ENCODE assay signal across 8 cellular contexts in the genomic region with DNA sequence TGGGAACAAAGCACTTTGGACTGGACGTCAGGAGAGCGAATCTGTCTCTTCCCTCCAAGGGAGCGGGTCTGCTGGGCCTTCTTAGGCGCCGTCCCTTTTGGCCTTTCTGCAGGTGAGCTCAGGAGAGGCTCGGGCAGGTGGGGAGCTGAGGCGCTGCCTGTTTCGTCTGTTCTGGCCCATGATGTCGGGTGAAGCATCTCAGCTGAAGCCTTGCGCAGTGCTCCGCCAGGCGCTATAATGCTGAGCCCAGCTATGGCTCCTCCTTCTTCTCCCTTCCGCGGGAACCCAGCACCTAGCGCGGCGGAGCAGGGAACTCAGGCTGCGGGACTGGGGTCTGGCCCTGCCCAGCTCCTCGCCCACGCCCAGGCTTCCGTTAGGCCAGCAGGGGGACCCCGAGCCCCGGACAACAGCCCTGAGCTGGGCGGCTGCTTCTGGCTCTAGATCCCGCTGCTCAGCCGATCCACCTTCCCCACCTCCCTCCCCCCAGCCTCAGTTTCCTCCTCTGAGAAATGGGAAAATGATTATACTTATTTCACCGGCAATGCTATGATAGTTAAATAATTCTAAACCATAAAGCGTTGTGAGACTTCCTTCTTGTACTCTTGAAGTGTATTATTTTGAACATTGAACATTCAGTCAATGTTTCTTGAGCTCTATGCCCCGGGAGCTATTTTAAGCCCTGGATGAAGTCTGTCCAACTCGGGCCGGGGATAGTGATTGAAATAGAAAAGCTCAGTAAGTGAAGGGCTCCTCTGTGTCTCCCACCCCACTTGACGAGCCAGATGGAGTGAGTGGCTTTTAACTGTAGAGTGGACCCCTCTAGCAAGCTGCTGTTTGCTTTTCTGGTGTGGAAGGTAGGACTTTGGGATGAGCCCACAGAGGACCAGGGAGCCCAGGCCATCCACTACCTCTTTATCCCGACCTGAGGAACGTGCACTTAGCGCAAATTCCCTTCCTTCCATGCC. TPM values are rescaled to one million over a fixed set of nuclear protein-coding genes. Genes with fewer than 3 reads are reported as not detected.
DNase-seq lines count a peak whose midpoint lies in the region; ATAC-seq, FAIRE-seq and TF ChIP-seq lines count a peak whose summit lies in the region.

No MANE protein-coding gene starts in this region.

- BruUV-seq in PC-9 (replicated peaks; lab: Mats Ljungman, UMichigan), result no TSS peak
- no TSS peak for BruUV-seq in mammary epithelial cell (replicated peaks; lab: Mats Ljungman, UMichigan)

- H4K20me1 ChIP-seq in PC-9 (ENCODE audit: insufficient read depth), result no peaks in the 10 kb centered on the region
- no peaks in the 10 kb centered on the region for H4K20me1 ChIP-seq in mammary epithelial cell (ENCODE audit: insufficient read depth, low read length)
- no peaks in the 10 kb centered on the region for H4K20me1 ChIP-seq in keratinocyte (ENCODE audit: control insufficient read depth, extremely low read depth, insufficient read depth, low read length)

- WGBS in mammary epithelial cell (ENCODE audit: low coverage, missing lambda C conversion rate), result 21% methylated on average over 26 of the region's 35 CpGs

- H3K27ac ChIP-seq in HL-60 (replicated peaks) (no peak overlapping the region), PC-9 (no peak overlapping the region), mammary epithelial cell (ENCODE audit: insufficient read depth, low read depth, low read length) (no peak overlapping the region), keratinocyte (ENCODE audit: control insufficient read depth, insufficient read depth, low read length) (no peak overlapping the region)

- no peaks in the 10 kb centered on the region for H3K9me3 ChIP-seq in PC-9 (ENCODE audit: insufficient read depth, low read depth)
- H3K9me3 ChIP-seq in mammary epithelial cell (replicated peaks; ENCODE audit: insufficient read depth, low read length), result no peaks in the 10 kb centered on the region
- H3K9me3 ChIP-seq in keratinocyte (ENCODE audit: control insufficient read depth, low read depth, low read length), result no peaks in the 10 kb centered on the region

- dilution Hi-C loops in mammary epithelial cell (cut with HindIII; ENCODE audit: low sequenced_read_pairs) (no loop called here), keratinocyte (cut with MboI; ENCODE audit: extremely low pct_ligation_motif_present, low sequenced_read_pairs) (no loop called here)

- H3K4me1 ChIP-seq in PC-9 (replicated peaks; ENCODE audit: insufficient read depth), result no peaks in the 10 kb centered on the region
- H3K4me1 ChIP-seq in mammary epithelial cell (ENCODE audit: insufficient read depth, low read length), result no peaks in the 10 kb centered on the region
- no peaks in the 10 kb centered on the region for H3K4me1 ChIP-seq in keratinocyte (ENCODE audit: control insufficient read depth, extremely low read depth, insufficient read depth, low read length)

- no peak overlapping the region for H3K4me2 ChIP-seq in PC-9
- H3K4me2 ChIP-seq in mammary epithelial cell (ENCODE audit: insufficient read depth, low read depth, low read length), result no peak overlapping the region
- no peak overlapping the region for H3K4me2 ChIP-seq in keratinocyte (ENCODE audit: control insufficient read depth, extremely low read depth, insufficient read depth, low read depth, low read length)

- no peaks in the 10 kb centered on the region for H3F3A ChIP-seq in PC-9 (ENCODE audit: insufficient read depth, low read depth)

- H3K79me2 ChIP-seq in PC-9 (ENCODE audit: low read depth), result no peaks in the 10 kb centered on the region
- H3K79me2 ChIP-seq in mammary epithelial cell (ENCODE audit: insufficient read depth, low read length), result no peaks in the 10 kb centered on the region
- H3K79me2 ChIP-seq in keratinocyte (ENCODE audit: control insufficient read depth, insufficient read depth, low read length), result no peaks in the 10 kb centered on the region

- TF ChIP-seq CTCF in HL-60 (IDR thresholded peaks at IDR 0.05; ENCODE audit: insufficient read depth, low read length) (peak; percentile 59), PC-9 (conservative IDR thresholded peaks at IDR 0.05) (peak; percentile 83), mammary epithelial cell (conservative IDR thresholded peaks at IDR 0.05 in 1 of 2, IDR thresholded peaks at IDR 0.05 in 1 of 2; ENCODE audit: extremely low read depth in 1 of 2, insufficient read depth in 1 of 2, low read depth in 1 of 2, low read length in 2 of 2) (peak; percentile 58 to 83), keratinocyte (optimal IDR thresholded peaks at IDR 0.05 in 1 of 3, IDR thresholded peaks at IDR 0.05 in 1 of 3, conservative IDR thresholded peaks at IDR 0.05 in 1 of 3; ENCODE audit: extremely low read depth in 1 of 3, insufficient read depth in 2 of 3, low read length in 3 of 3) (peak; percentile 45 to 85 (median 74))

- no peak for FAIRE-seq in keratinocyte (lab: Jason Lieb, UNC)

- CTCF ChIA-PET in PC-9 (lab: Charles Lee), result interaction anchor here (0.5 to 2.4 kb wide), 14 partner anchors 10 to 151 kb away, joined by 3 to 20 read pairs (median 4); partner anchors contain the start of gene ADORA1
- CTCF ChIA-PET in mammary epithelial cell (lab: Charles Lee; ENCODE audit: low non-redundant PET), result interaction anchor here (0.6 to 1.9 kb wide), 9 partner anchors 15 to 149 kb away, joined by 3 to 27 read pairs (median 7); partner anchors contain the start of gene PPFIA4

- no peaks in the 10 kb centered on the region for H3K36me3 ChIP-seq in PC-9 (ENCODE audit: low read depth)
- H3K36me3 ChIP-seq in mammary epithelial cell (ENCODE audit: insufficient read depth, low read length), result no peaks in the 10 kb centered on the region
- H3K36me3 ChIP-seq in keratinocyte (ENCODE audit: control insufficient read depth in 2 of 2, extremely low read depth in 1 of 2, insufficient read depth in 2 of 2, low read length in 2 of 2), result no peaks in the 10 kb centered on the region

- H3K4me3 ChIP-seq in HL-60 (replicated peaks; ENCODE audit: insufficient read depth, low read length), result no peak overlapping the region
- H3K4me3 ChIP-seq in PC-9, result no peak overlapping the region
- H3K4me3 ChIP-seq in mammary epithelial cell (replicated peaks in 1 of 3; ENCODE audit: insufficient read depth in 1 of 3, low read depth in 2 of 3, low read length in 3 of 3), result no peak overlapping the region
- H3K4me3 ChIP-seq in keratinocyte (ENCODE audit: control insufficient read depth in 2 of 3, extremely low read depth in 1 of 3, insufficient read depth in 2 of 3, low read depth in 1 of 3, low read length in 3 of 3), result no peak overlapping the region

- no peaks in the 10 kb centered on the region for H3K9me1 ChIP-seq in keratinocyte (ENCODE audit: control insufficient read depth, extremely low read depth, insufficient read depth, low read length)

- intact Hi-C loops in PC-9 (cut with micrococcal nuclease; ENCODE audit: unreplicated experiment) (loop anchor here (1.0 to 2.0 kb wide), 4 partner anchors 54 to 151 kb away; no protein-coding TSS in a partner anchor), mammary epithelial cell (cut with micrococcal nuclease) (loop anchor here (1.0 kb wide), 4 partner anchors 54 to 151 kb away; no protein-coding TSS in a partner anchor)

- H2AFZ ChIP-seq in PC-9 (no peak overlapping the region), mammary epithelial cell (ENCODE audit: low read depth, low read length) (peak overlapping the region; percentile 32), keratinocyte (ENCODE audit: control insufficient read depth, low read length) (no peak overlapping the region)

- in situ Hi-C loops in mammary epithelial cell (cut with MboI; ENCODE audit: low sequenced_read_pairs in 2 of 2), result no loop called here

- H3K9me2 ChIP-seq in PC-9 (ENCODE audit: insufficient read depth), result no peaks in the 10 kb centered on the region

- POLR2A ChIA-PET in PC-9 (lab: Charles Lee; ENCODE audit: unreplicated experiment), result no interaction called here

- DNase-seq in DMS 273 (lab: John Stamatoyannopoulos, UW; ENCODE audit: unreplicated experiment) (peak; percentile 91), HL-60 (ENCODE audit: low read depth in 1 of 2, low spot score in 1 of 2) (peak in 1 of 2 experiments; percentile 58), PC-9 (peak in 1 of 2 experiments; percentile 75), mammary epithelial cell (peak; percentile 43), keratinocyte (ENCODE audit: low read depth, low spot score) (no peak)
- DNase-seq in stimulated activated CD4-positive, alpha-beta T cell treated with anti-CD3 and anti-CD28 coated beads, TNF-alpha, amount 100 ng/mL, for 48 hours (ENCODE audit: low read depth in 3 of 3), result peak in 2 of 3 donors; percentile 9 to 28

- H3K9ac ChIP-seq in mammary epithelial cell (ENCODE audit: insufficient read depth, low read length) (no peak overlapping the region), keratinocyte (ENCODE audit: control insufficient read depth, extremely low read depth, insufficient read depth, low read length) (no peak overlapping the region)

- ATAC-seq in HG02970 (IDR thresholded peaks at IDR 0.05; ENCODE audit: low FRiP score, unreplicated experiment) (no peak), HG03442 (IDR thresholded peaks at IDR 0.05; ENCODE audit: unreplicated experiment) (no peak)

- H3K27me3 ChIP-seq in HL-60 (ENCODE audit: insufficient read depth, poor library complexity, severe bottlenecking) (peaks cover 8% of the 10 kb centered on the region), PC-9 (ENCODE audit: insufficient read depth, low read depth) (no peaks in the 10 kb centered on the region), mammary epithelial cell (ENCODE audit: insufficient read depth, low read length) (peaks cover 13% of the 10 kb centered on the region), keratinocyte (ENCODE audit: control insufficient read depth, extremely low read depth, insufficient read depth, low read length) (peaks cover 35% of the 10 kb centered on the region)

RNA-seq across cellular contexts. Expression of gene ADORA1, which starts 9.6 kb away (rescaled TPM):
- total RNA-seq in PC-9 (2021), result 5.9 and 8.3 TPM in 2 replicates
- 1 to 10 TPM in 1 of 2 donors, under 1 TPM in 1; 0.96 to 1.7 TPM for total RNA-seq in mammary epithelial cell
- 0.74 TPM for polyA plus RNA-seq in mammary epithelial cell
- not detected for polyA minus RNA-seq in mammary epithelial cell
- polyA plus RNA-seq in keratinocyte, result 0.07 to 0.10 TPM (median 0.09 TPM) in 3 replicates
- 0.31 TPM for polyA plus RNA-seq in keratinocyte (2011; ENCODE audit: low read depth)
- polyA plus RNA-seq in keratinocyte (2011; cell fraction: cytosol; rRNA removed), result 0.06 TPM in 1 of 2 replicates, not detected in the other
- polyA plus RNA-seq in keratinocyte (2011; cell fraction: nucleus; rRNA removed), result 0.11 and 0.17 TPM in 2 replicates
- 0.28 TPM in 1 of 2 replicates, not detected in the other for polyA plus RNA-seq in keratinocyte (2012; ENCODE audit: low replicate concordance)
- polyA minus RNA-seq in keratinocyte, result not detected in 3 replicates
- polyA minus RNA-seq in keratinocyte (2011; cell fraction: cytosol; rRNA and poly(A)+ RNA removed), result not detected
- 0.39 TPM in 1 of 2 replicates, not detected in the other for polyA minus RNA-seq in keratinocyte (2011; cell fraction: nucleus; rRNA and poly(A)+ RNA removed)

RNA-seq across cellular contexts. Expression of gene MYOG, which starts 32.1 kb away (rescaled TPM):
- total RNA-seq in PC-9 (2021), result not detected in 2 replicates
- not detected for total RNA-seq in mammary epithelial cell
- polyA plus RNA-seq in mammary epithelial cell, result not detected
- polyA minus RNA-seq in mammary epithelial cell, result not detected
- polyA plus RNA-seq in keratinocyte, result not detected in 3 replicates
- polyA plus RNA-seq in keratinocyte (2011; ENCODE audit: low read depth), result not detected
- polyA plus RNA-seq in keratinocyte (2011; cell fraction: cytosol; rRNA removed), result not detected in 2 replicates
- not detected in 2 replicates for polyA plus RNA-seq in keratinocyte (2011; cell fraction: nucleus; rRNA removed)
- 0.07 TPM in 1 of 2 replicates, not detected in the other for polyA plus RNA-seq in keratinocyte (2012; ENCODE audit: low replicate concordance)
- not detected in 3 replicates for polyA minus RNA-seq in keratinocyte
- polyA minus RNA-seq in keratinocyte (2011; cell fraction: cytosol; rRNA and poly(A)+ RNA removed), result not detected
- not detected in 2 replicates for polyA minus RNA-seq in keratinocyte (2011; cell fraction: nucleus; rRNA and poly(A)+ RNA removed)

RNA-seq across cellular contexts. Expression of gene MYBPH, which starts 57.7 kb away (rescaled TPM):
- total RNA-seq in PC-9 (2021), result not detected in 2 replicates
- total RNA-seq in mammary epithelial cell, result not detected
- polyA plus RNA-seq in mammary epithelial cell, result not detected
- polyA minus RNA-seq in mammary epithelial cell, result not detected
- not detected in 3 replicates for polyA plus RNA-seq in keratinocyte
- polyA plus RNA-seq in keratinocyte (2011; ENCODE audit: low read depth), result not detected
- polyA plus RNA-seq in keratinocyte (2011; cell fraction: cytosol; rRNA removed), result not detected in 2 replicates
- not detected in 2 replicates for polyA plus RNA-seq in keratinocyte (2011; cell fraction: nucleus; rRNA removed)
- polyA plus RNA-seq in keratinocyte (2012; ENCODE audit: low replicate concordance), result 0.06 TPM in 1 of 2 replicates, not detected in the other
- polyA minus RNA-seq in keratinocyte, result 0.85 TPM in 1 of 3 replicates, not detected in the others
- not detected for polyA minus RNA-seq in keratinocyte (2011; cell fraction: cytosol; rRNA and poly(A)+ RNA removed)
- not detected in 2 replicates for polyA minus RNA-seq in keratinocyte (2011; cell fraction: nucleus; rRNA and poly(A)+ RNA removed)
